In genomic region chr18:2657788-2658458, GRCh38 we compare ENCODE assay signal across 8 cellular contexts. TPM values are rescaled to one million over a fixed set of nuclear protein-coding genes. Genes with fewer than 3 reads are reported as not detected.
DNase-seq lines count a peak whose midpoint lies in the region; ATAC-seq and TF ChIP-seq lines count a peak whose summit lies in the region.

No MANE protein-coding gene starts in this region.

- H3K36me3 Mint-ChIP-seq in Calu3 (ENCODE audit: insufficient read depth, unreplicated experiment): peaks cover 44% of the 10 kb centered on the region
- peaks cover 21% of the 10 kb centered on the region for H3K36me3 Mint-ChIP-seq in activated T-helper 1 cell treated with anti-CD3 and anti-CD28 coated beads, Interleukin-12 subunit alpha, Interleukin-12 subunit beta, Interleukin-2, Interleukin-4 antibody, amounts not matched to agents 30 ng/mL and 10 ng/mL and 1 ng/mL, durations not matched to agents 14 hours and 24 hours and 36 hours (ENCODE audit: low read depth)

- peak overlapping the region; percentile 95 for H3K27ac Mint-ChIP-seq in Calu3 (ENCODE audit: unreplicated experiment)
- peak overlapping the region; percentile 95 for H3K27ac Mint-ChIP-seq in activated T-helper 1 cell treated with anti-CD3 and anti-CD28 coated beads, Interleukin-12 subunit alpha, Interleukin-12 subunit beta, Interleukin-2, Interleukin-4 antibody, amounts not matched to agents 30 ng/mL and 10 ng/mL and 1 ng/mL, durations not matched to agents 14 hours and 24 hours and 36 hours

- CTCF ChIA-PET in Calu3 (lab: Charles Lee): interaction anchor here (1.0 kb wide), 1 partner anchor 16 kb away, joined by 3 read pairs; no protein-coding TSS in a partner anchor

- no peak for TF ChIP-seq CTCF in Calu3 (IDR thresholded peaks at IDR 0.05; ENCODE audit: unreplicated experiment)

- no peak for ATAC-seq in HG02763 (IDR thresholded peaks at IDR 0.05; ENCODE audit: unreplicated experiment)
- no peak for ATAC-seq in GM18505 (IDR thresholded peaks at IDR 0.05; ENCODE audit: unreplicated experiment)

- intact Hi-C loops in Calu3 (cut with micrococcal nuclease; ENCODE audit: unreplicated experiment): loop anchor here (5.0 kb wide), 2 partner anchors 71 to 86 kb away; partner anchors contain the start of genes METTL4 and NDC80
- intact Hi-C loops in activated T-helper 1 cell treated with anti-CD3 and anti-CD28 coated beads, Interleukin-12 subunit alpha, Interleukin-12 subunit beta, Interleukin-2, Interleukin-4 antibody, amounts not matched to agents 30 ng/mL and 10 ng/mL and 1 ng/mL, durations not matched to agents 14 hours and 24 hours and 36 hours (cut with micrococcal nuclease): loop anchor here (1.0 to 10.0 kb wide), 6 partner anchors 69 to 1943 kb away; partner anchors contain the start of genes ENOSF1, MYL12B and TGIF1

- H3K27me3 Mint-ChIP-seq in Calu3 (ENCODE audit: unreplicated experiment): no peaks in the 10 kb centered on the region
- peaks cover 2% of the 10 kb centered on the region for H3K27me3 Mint-ChIP-seq in activated T-helper 1 cell treated with anti-CD3 and anti-CD28 coated beads, Interleukin-12 subunit alpha, Interleukin-12 subunit beta, Interleukin-2, Interleukin-4 antibody, amounts not matched to agents 30 ng/mL and 10 ng/mL and 1 ng/mL, durations not matched to agents 14 hours and 24 hours and 36 hours (ENCODE audit: insufficient read depth)

- no peak for TF ChIP-seq POLR2A in GM18505 (IDR thresholded peaks at IDR 0.05; ENCODE audit: borderline replicate concordance, extremely low read depth, insufficient read depth, insufficient read length)

- no peaks in the 10 kb centered on the region for H3K9me3 Mint-ChIP-seq in Calu3 (ENCODE audit: low read depth, unreplicated experiment)
- H3K9me3 Mint-ChIP-seq in activated T-helper 1 cell treated with anti-CD3 and anti-CD28 coated beads, Interleukin-12 subunit alpha, Interleukin-12 subunit beta, Interleukin-2, Interleukin-4 antibody, amounts not matched to agents 30 ng/mL and 10 ng/mL and 1 ng/mL, durations not matched to agents 14 hours and 24 hours and 36 hours: no peaks in the 10 kb centered on the region

- peaks cover 9% of the 10 kb centered on the region for H3K4me1 Mint-ChIP-seq in Calu3 (ENCODE audit: low read depth, unreplicated experiment)
- peaks cover 47% of the 10 kb centered on the region for H3K4me1 Mint-ChIP-seq in activated T-helper 1 cell treated with anti-CD3 and anti-CD28 coated beads, Interleukin-12 subunit alpha, Interleukin-12 subunit beta, Interleukin-2, Interleukin-4 antibody, amounts not matched to agents 30 ng/mL and 10 ng/mL and 1 ng/mL, durations not matched to agents 14 hours and 24 hours and 36 hours (ENCODE audit: low read depth)

- BruUV-seq in Calu3 (replicated peaks; lab: Mats Ljungman, UMichigan): no TSS peak

- DNase-seq in Calu3: no peak
- DNase-seq in KBM-7: peak; percentile 80
- no peak for DNase-seq in activated T-helper 1 cell treated with anti-CD3 and anti-CD28 coated beads, Interleukin-12 subunit alpha, Interleukin-12 subunit beta, Interleukin-2, Interleukin-4 antibody, amounts not matched to agents 30 ng/mL and 10 ng/mL and 1 ng/mL, durations not matched to agents 14 hours and 24 hours and 36 hours (ENCODE audit: low spot score)
- peak; percentile 91 for DNase-seq in iris pigment epithelial cell (ENCODE audit: low read depth)
- peak; percentile 79 for DNase-seq in stromal cell of bone marrow (ENCODE audit: low read depth)
- DNase-seq in OCI-M2 (lab: John Stamatoyannopoulos, UW; ENCODE audit: unreplicated experiment): no peak

- in situ Hi-C loops in KBM-7 (cut with MboI; ENCODE audit: low pct_unique_long_range_greater_than_20kb, low sequenced_read_pairs): no loop called here

- peak overlapping the region; percentile 92 for H3K4me3 Mint-ChIP-seq in Calu3 (ENCODE audit: low read depth, unreplicated experiment)
- H3K4me3 Mint-ChIP-seq in activated T-helper 1 cell treated with anti-CD3 and anti-CD28 coated beads, Interleukin-12 subunit alpha, Interleukin-12 subunit beta, Interleukin-2, Interleukin-4 antibody, amounts not matched to agents 30 ng/mL and 10 ng/mL and 1 ng/mL, durations not matched to agents 14 hours and 24 hours and 36 hours: peak overlapping the region; percentile 88

RNA-seq across cellular contexts. Expression of gene SMCHD1, which starts 2.4 kb away (rescaled TPM):
- total RNA-seq in Calu3 (2022): 66.1 and 68.3 TPM in 2 replicates
- total RNA-seq in activated T-helper 1 cell treated with anti-CD3 and anti-CD28 coated beads, Interleukin-12 subunit alpha, Interleukin-12 subunit beta, Interleukin-2, Interleukin-4 antibody, amounts not matched to agents 30 ng/mL and 10 ng/mL and 1 ng/mL, durations not matched to agents 14 hours and 24 hours and 36 hours: 98.6 and 112 TPM in 2 replicates

Comparison
In these comparisons a context has a peak if more than half of its experiments do, and no peak if none do; other contexts are left out.
1. DNase-seq: peak in KBM-7 (single experiment), iris pigment epithelial cell (single experiment) and stromal cell of bone marrow (single experiment); none in Calu3 (single experiment), activated T-helper 1 cell treated with anti-CD3 and anti-CD28 coated beads, Interleukin-12 subunit alpha, Interleukin-12 subunit beta, Interleukin-2, Interleukin-4 antibody, amounts not matched to agents 30 ng/mL and 10 ng/mL and 1 ng/mL, durations not matched to agents 14 hours and 24 hours and 36 hours (single experiment) and OCI-M2 (single experiment).